In the genomic region with DNA sequence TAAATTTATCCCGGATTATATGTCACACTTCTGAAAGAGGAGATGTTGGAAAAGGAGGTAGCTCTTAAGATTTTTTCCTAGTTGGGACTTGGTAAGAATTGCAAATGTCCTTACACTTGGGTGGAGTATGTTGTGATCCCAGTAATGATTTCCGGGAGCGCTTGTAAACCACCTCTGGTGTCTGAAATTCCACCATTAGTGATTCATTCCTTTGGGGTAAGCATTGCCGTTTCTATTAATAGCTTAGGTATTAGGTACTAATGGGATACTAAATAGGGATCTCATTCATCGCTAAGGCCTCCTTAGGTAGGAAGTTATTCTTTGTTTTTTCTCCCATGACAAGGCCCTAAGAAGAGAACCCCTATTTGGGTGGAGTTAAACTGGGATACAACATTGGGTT, we compare ENCODE assay signal across 27 cellular contexts. TPM values are rescaled to one million over a fixed set of nuclear protein-coding genes. Genes with fewer than 3 reads are reported as not detected.
A peak's percentile ranks its signal among the peaks of the same experiment; 100 is the strongest.
DNase-seq lines count a peak whose midpoint lies in the region; ATAC-seq, FAIRE-seq and TF ChIP-seq lines count a peak whose summit lies in the region.
"Had no signal": no experiment of that assay in that cellular context is flagged by ENCODE, and none has a peak within 500 bp of the region (broad histone marks: within the 10 kb centered on the region; RNA-seq: fewer than 3 reads in every experiment).

No MANE protein-coding gene starts in this region.

- TF ChIP-seq CTCF in breast epithelium (IDR thresholded peaks at IDR 0.05), result no peak
- TF ChIP-seq CTCF in mammary epithelial cell (conservative IDR thresholded peaks at IDR 0.05 in 1 of 2, IDR thresholded peaks at IDR 0.05 in 1 of 2; ENCODE audit: extremely low read depth in 1 of 2, insufficient read depth in 1 of 2, low read depth in 1 of 2, low read length in 2 of 2), result no peak
- TF ChIP-seq CTCF in parathyroid adenoma (IDR thresholded peaks at IDR 0.05), result no peak
- TF ChIP-seq CTCF in suprapubic skin (IDR thresholded peaks at IDR 0.05), result no peak
- TF ChIP-seq CTCF in HepG2 (CRISPR knock-in tag; IDR thresholded peaks at IDR 0.05), result no peak

- in situ Hi-C loops in mammary epithelial cell (cut with MboI; ENCODE audit: low sequenced_read_pairs in 2 of 2) (no loop called here), HepG2 (cut with HindIII; ENCODE audit: extremely low pct_ligation_motif_present, low pct_unique_long_range_greater_than_20kb) (no loop called here)

- H3K4me3 ChIP-seq in breast epithelium (no peak overlapping the region), mammary epithelial cell (replicated peaks in 1 of 3; ENCODE audit: insufficient read depth in 1 of 3, low read depth in 2 of 3, low read length in 3 of 3) (no peak overlapping the region), parathyroid adenoma (ENCODE audit: low read depth, low read length) (no peak overlapping the region), suprapubic skin (no peak overlapping the region), HepG2 (replicated peaks in 1 of 3; ENCODE audit: insufficient read depth in 1 of 3, low read depth in 2 of 3, low read length in 3 of 3) (no peak overlapping the region)
- H3K4me3 ChIP-seq: BLaER1 treated with 17β-estradiol and CSF1 and Interleukin-3, amounts not matched to agents 10 nM and 100 nM; lung; mucosa of descending colon had no signal

- H3K9me3 ChIP-seq in breast epithelium (no peaks in the 10 kb centered on the region), mammary epithelial cell (replicated peaks; ENCODE audit: insufficient read depth, low read length) (no peaks in the 10 kb centered on the region), parathyroid adenoma (ENCODE audit: control insufficient read depth, low read length) (no peaks in the 10 kb centered on the region), suprapubic skin (no peaks in the 10 kb centered on the region), HepG2 (ENCODE audit: low read length) (no peaks in the 10 kb centered on the region)
- H3K9me3 ChIP-seq: BLaER1 treated with 17β-estradiol and CSF1 and Interleukin-3, amounts not matched to agents 10 nM and 100 nM; mucosa of descending colon had no signal

- H3K4me1 ChIP-seq in breast epithelium, result no peaks in the 10 kb centered on the region
- H3K4me1 ChIP-seq in mammary epithelial cell (ENCODE audit: insufficient read depth, low read length), result no peaks in the 10 kb centered on the region
- H3K4me1 ChIP-seq in parathyroid adenoma, result no peaks in the 10 kb centered on the region
- peaks cover 27% of the 10 kb centered on the region for H3K4me1 ChIP-seq in suprapubic skin
- H3K4me1 ChIP-seq in HepG2 (ENCODE audit: insufficient read depth, low read length), result peaks cover 36% of the 10 kb centered on the region

- H4K20me1 ChIP-seq in mammary epithelial cell (ENCODE audit: insufficient read depth, low read length), result no peaks in the 10 kb centered on the region
- no peaks in the 10 kb centered on the region for H4K20me1 ChIP-seq in HepG2 (ENCODE audit: insufficient read depth, low read length)

- no peak for TF ChIP-seq RAD21 in HepG2 (CRISPR knock-in tag; IDR thresholded peaks at IDR 0.05)

- H3K27ac ChIP-seq in breast epithelium (peak overlapping the region; percentile 25 to 69), mammary epithelial cell (ENCODE audit: insufficient read depth, low read depth, low read length) (no peak overlapping the region), parathyroid adenoma (peak overlapping the region; percentile 29), suprapubic skin (peak overlapping the region; percentile 26), HepG2 (ENCODE audit: extremely low read length, insufficient read depth, low read length) (no peak overlapping the region)
- H3K27ac ChIP-seq: 22Rv1; BLaER1 treated with 17β-estradiol and CSF1 and Interleukin-3, amounts not matched to agents 10 nM and 100 nM had no signal

- H3K36me3 ChIP-seq in breast epithelium (no peaks in the 10 kb centered on the region), mammary epithelial cell (ENCODE audit: insufficient read depth, low read length) (no peaks in the 10 kb centered on the region), parathyroid adenoma (ENCODE audit: control insufficient read depth, insufficient read depth, low read length) (no peaks in the 10 kb centered on the region), suprapubic skin (no peaks in the 10 kb centered on the region), HepG2 (replicated peaks in 1 of 2; ENCODE audit: control insufficient read depth in 1 of 2, insufficient read depth in 2 of 2, low read length in 2 of 2) (no peaks in the 10 kb centered on the region)
- H3K36me3 ChIP-seq: BLaER1 treated with 17β-estradiol and CSF1 and Interleukin-3, amounts not matched to agents 10 nM and 100 nM had no signal

- POLR2A ChIA-PET in HepG2 (lab: Yijun Ruan, JAX), result no interaction called here

- dilution Hi-C loops in mammary epithelial cell (cut with HindIII; ENCODE audit: low sequenced_read_pairs), result no loop called here

- peak; percentile 2 for ATAC-seq in left ventricle myocardium superior
- ATAC-seq in HepG2, result no peak
- ATAC-seq: natural killer cell treated with Interleukin-12 subunit alpha and Interleukin-12 subunit beta and Interleukin-15 and Interleukin-18, amount 100 ng/mL, for 72 hours had no signal

- intact Hi-C loops in breast epithelium (cut with DNase I; ENCODE audit: low total_unique reads) (no loop called here), mammary epithelial cell (cut with micrococcal nuclease) (no loop called here), left ventricle myocardium superior (cut with micrococcal nuclease) (no loop called here), HepG2 (cut with micrococcal nuclease; ENCODE audit: unreplicated experiment) (no loop called here)

- H3K27me3 ChIP-seq in breast epithelium (no peaks in the 10 kb centered on the region), mammary epithelial cell (ENCODE audit: insufficient read depth, low read length) (peaks cover 1% of the 10 kb centered on the region), parathyroid adenoma (ENCODE audit: control insufficient read depth, insufficient read depth, low read length) (no peaks in the 10 kb centered on the region), suprapubic skin (no peaks in the 10 kb centered on the region), HepG2 (ENCODE audit: control insufficient read depth in 1 of 2, insufficient read depth in 2 of 2, low read length in 2 of 2) (no peaks in the 10 kb centered on the region)

- CTCF ChIA-PET in mammary epithelial cell (lab: Charles Lee; ENCODE audit: low non-redundant PET) (interaction anchor here (0.7 kb wide), 1 partner anchor 21 kb away, joined by 4 read pairs; no protein-coding TSS in a partner anchor), HepG2 (lab: Yijun Ruan, JAX; ENCODE audit: low intra/inter-chr PET ratio, low total read pairs) (no interaction called here)

- BruUV-seq in mammary epithelial cell (replicated peaks; lab: Mats Ljungman, UMichigan) (no TSS peak), HepG2 (replicated peaks; lab: Mats Ljungman, UMichigan) (no TSS peak)

- FAIRE-seq in HepG2 (lab: Jason Lieb, UNC), result no peak
- FAIRE-seq: GM12891, islet of Langerhans had no signal

- H3K4me2 ChIP-seq in mammary epithelial cell (ENCODE audit: insufficient read depth, low read depth, low read length), result no peak overlapping the region
- H3K4me2 ChIP-seq in parathyroid adenoma (ENCODE audit: low read length), result no peak overlapping the region
- H3K4me2 ChIP-seq in HepG2 (ENCODE audit: low read depth, low read length), result no peak overlapping the region

- H2AFZ ChIP-seq in mammary epithelial cell (ENCODE audit: low read depth, low read length) (no peak overlapping the region), parathyroid adenoma (no peak overlapping the region), HepG2 (ENCODE audit: low read length) (no peak overlapping the region)

- WGBS in mammary epithelial cell (ENCODE audit: low coverage, missing lambda C conversion rate), result 92% methylated on average over 5 of the region's 5 CpGs
- 80% methylated on average over 5 of the region's 5 CpGs for WGBS in suprapubic skin
- 74% methylated on average over 5 of the region's 5 CpGs for WGBS in HepG2 (ENCODE audit: low lambda C conversion rate)

- TF ChIP-seq POLR2A in breast epithelium (IDR thresholded peaks at IDR 0.05) (no peak), suprapubic skin (IDR thresholded peaks at IDR 0.05) (no peak), HepG2 (IDR thresholded peaks at IDR 0.05; ENCODE audit: insufficient read depth in 1 of 2, low read depth in 2 of 2, low read length in 2 of 2) (no peak)

- TF ChIP-seq EP300 in suprapubic skin (IDR thresholded peaks at IDR 0.05) (no peak), HepG2 (IDR thresholded peaks at IDR 0.05; ENCODE audit: low read depth in 2 of 2, low read length in 2 of 2) (no peak), HepG2 (CRISPR knock-in tag; IDR thresholded peaks at IDR 0.05; ENCODE audit: borderline replicate concordance) (no peak)

- no peak overlapping the region for H3K9ac ChIP-seq in mammary epithelial cell (ENCODE audit: insufficient read depth, low read length)
- H3K9ac ChIP-seq in parathyroid adenoma, result no peak overlapping the region
- no peak overlapping the region for H3K9ac ChIP-seq in HepG2 (ENCODE audit: insufficient read depth, low read depth, low read length)
- H3K9ac ChIP-seq: BLaER1 treated with 17β-estradiol and CSF1 and Interleukin-3, amounts not matched to agents 10 nM and 100 nM had no signal

- H3K79me2 ChIP-seq in mammary epithelial cell (ENCODE audit: insufficient read depth, low read length) (no peaks in the 10 kb centered on the region), parathyroid adenoma (no peaks in the 10 kb centered on the region), HepG2 (ENCODE audit: insufficient read depth, low read length) (no peaks in the 10 kb centered on the region)

- DNase-seq in breast epithelium (ENCODE audit: low spot score in 2 of 2), result no peak
- DNase-seq in mammary epithelial cell, result no peak
- no peak for DNase-seq in left ventricle myocardium superior
- DNase-seq in suprapubic skin (ENCODE audit: low spot score in 2 of 2), result no peak
- DNase-seq in T1000 (lab: John Stamatoyannopoulos, UW), result no peak
- DNase-seq in central memory CD4-positive, alpha-beta T cell, result no peak
- DNase-seq in HepG2 (ENCODE audit: low spot score), result no peak
- DNase-seq: activated CD4-positive, alpha-beta memory T cell treated with anti-CD3 and anti-CD28 coated beads for 36 hours; activated CD4-positive, alpha-beta T cell treated with anti-CD3 and anti-CD28 coated beads for 1 hour; activated CD8-positive, alpha-beta memory T cell treated with anti-CD3 and anti-CD28 coated beads, Interleukin-2, amount 50 U/mL, for 4 hours; activated naive CD4-positive, alpha-beta T cell treated with Interleukin-2 at 50 U/mL for 16 hours; glutamatergic neuron; H9; mucosa of descending colon; NCI-H1694; SHP77 treated with DMSO at 0.1 percent for 48 hours; stimulated activated CD4-positive, alpha-beta T cell treated with anti-CD3 and anti-CD28 coated beads, Interleukin-12 subunit alpha, Interleukin-12 subunit beta, amount 100 ng/mL, for 4 hours; stimulated activated CD4-positive, alpha-beta T cell treated with anti-CD3 and anti-CD28 coated beads, Interleukin-2, amount 100 ng/mL, for 48 hours; T-helper 2 cell had no signal

RNA-seq across cellular contexts. Expression of a gene that starts 31.9 kb away (rescaled TPM):
- total RNA-seq in breast epithelium (10 to 100 TPM; 16.0 to 56.0 (median 55.8) TPM), mammary epithelial cell (100 to 1,000 TPM in 1 of 2 donors, 10 to 100 TPM in 1; 78.4 to 103 TPM), left ventricle myocardium superior (54.8 TPM), suprapubic skin (10 to 100 TPM; 47.6 to 55.6 (median 50.3) TPM), HepG2 (2016; rRNA removed; fragmentation: Illumina TruSeq; extraction: Trizol) (25.3 and 32.1 TPM in 2 replicates)
- polyA plus RNA-seq in mammary epithelial cell (60.0 TPM), HepG2 (2011; rRNA removed) (37.9 and 39.9 TPM in 2 replicates)
- 122 TPM for polyA minus RNA-seq in mammary epithelial cell
- 2.8 and 5.2 TPM in 2 replicates for total RNA-seq in HepG2 (2016; cell fraction: cytosol; rRNA removed; fragmentation: Illumina TruSeq; extraction: Trizol; ENCODE audit: low read depth)
- total RNA-seq in HepG2 (2016; cell fraction: insoluble cytoplasmic fraction; rRNA removed; fragmentation: Illumina TruSeq; extraction: Trizol), result 24.3 and 28.3 TPM in 2 replicates
- total RNA-seq in HepG2 (2016; cell fraction: membrane; rRNA removed; fragmentation: Illumina TruSeq; extraction: Trizol), result 10.8 and 12.3 TPM in 2 replicates
- 23.5 and 29.5 TPM in 2 replicates for total RNA-seq in HepG2 (2016; cell fraction: nucleus; rRNA removed; fragmentation: Illumina TruSeq; extraction: Trizol)
- 20.8 and 29.3 TPM in 2 replicates for polyA plus RNA-seq in HepG2 (2011; cell fraction: cytosol; rRNA removed)
- 42.4 and 54.9 TPM in 2 replicates for polyA plus RNA-seq in HepG2 (2011; cell fraction: nucleus; rRNA removed)
- polyA plus RNA-seq in HepG2 (2012), result 14.7 and 24.6 TPM in 2 replicates
- 1.9 and 2.6 TPM in 2 replicates for polyA plus RNA-seq in HepG2 (2016; cell fraction: cytosol; fragmentation: Illumina TruSeq; extraction: Trizol; ENCODE audit: low read depth)
- 24.2 and 33.5 TPM in 2 replicates for polyA plus RNA-seq in HepG2 (2016; cell fraction: insoluble cytoplasmic fraction; fragmentation: Illumina TruSeq; extraction: Trizol; ENCODE audit: low read depth)
- 5.5 and 5.8 TPM in 2 replicates for polyA plus RNA-seq in HepG2 (2016; cell fraction: membrane; fragmentation: Illumina TruSeq; extraction: Trizol; ENCODE audit: low read depth)
- polyA plus RNA-seq in HepG2 (2016; cell fraction: nucleus; fragmentation: Illumina TruSeq; extraction: Trizol; ENCODE audit: insufficient read depth, low read depth), result 42.8 and 47.1 TPM in 2 replicates
- polyA minus RNA-seq in HepG2 (2011; rRNA and poly(A)+ RNA removed; ENCODE audit: low replicate concordance), result 48.1 and 97.1 TPM in 2 replicates
- polyA minus RNA-seq in HepG2 (2011; cell fraction: cytosol; rRNA and poly(A)+ RNA removed), result 26.5 and 29.0 TPM in 2 replicates
- 34.6 and 46.1 TPM in 2 replicates for polyA minus RNA-seq in HepG2 (2011; cell fraction: nucleus; rRNA and poly(A)+ RNA removed)
- total RNA-seq: activated CD4-positive, alpha-beta memory T cell treated with anti-CD3 and anti-CD28 coated beads for 36 hours had no signal
- polyA plus RNA-seq: IgD-negative memory B cell had no signal

Comparison
In these comparisons a context has a peak if more than half of its experiments do, and no peak if none do; other contexts are left out.
1. H3K27ac ChIP-seq: peak in breast epithelium (2 of 2), parathyroid adenoma (single experiment) and suprapubic skin (single experiment); none in mammary epithelial cell (single experiment) and HepG2 (single experiment).